ENCODE assay signal across 8 cellular contexts in the genomic region with DNA sequence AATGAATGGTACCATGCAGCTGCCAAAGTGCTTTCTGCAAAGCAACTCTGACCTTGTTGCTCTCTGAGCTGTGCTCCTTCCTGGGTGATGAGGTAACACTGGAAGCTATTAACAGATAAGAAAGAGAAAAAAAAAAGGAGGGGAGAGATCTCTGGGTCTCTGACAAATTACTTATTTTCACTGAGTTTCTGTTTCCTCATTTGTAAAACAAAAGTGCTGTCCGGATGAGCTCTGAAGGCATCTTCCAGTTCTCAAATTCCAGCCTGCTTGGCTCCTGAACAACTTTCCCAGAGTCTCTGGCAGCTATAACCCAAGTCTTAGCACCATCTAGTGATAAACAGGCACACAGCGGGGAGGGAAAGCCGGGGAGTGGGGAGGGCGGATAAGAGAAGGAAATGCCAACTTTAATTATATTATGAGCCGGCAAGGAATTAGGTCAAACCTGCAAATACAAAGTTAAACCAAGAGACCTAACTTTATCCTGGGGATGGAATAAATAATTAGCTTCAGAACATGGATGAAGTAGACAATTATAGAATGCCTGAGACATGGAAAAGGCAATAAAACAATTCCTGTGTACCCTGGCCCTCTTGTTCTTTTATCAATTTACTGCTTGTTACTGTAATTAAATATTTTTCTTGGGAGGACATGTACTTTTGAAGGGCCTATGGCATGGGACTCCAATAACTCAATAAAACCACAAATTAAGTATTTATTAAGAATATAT.
A peak's percentile ranks its signal among the peaks of the same experiment; 100 is the strongest.
DNase-seq lines count a peak whose midpoint lies in the region; ATAC-seq, FAIRE-seq and TF ChIP-seq lines count a peak whose summit lies in the region.

No MANE protein-coding gene starts in this region.

- no peak overlapping the region for H3K4me3 ChIP-seq in PC-3 (ENCODE audit: low read length)
- peak overlapping the region in 1 of 59 donors; percentile 22 for H3K4me3 ChIP-seq in dorsolateral prefrontal cortex
- no peak overlapping the region for H3K4me3 ChIP-seq in lung

- peak overlapping the region; percentile 64; the same call in 1 of the 2 replicates for H3K4me2 ChIP-seq in PC-3 (ENCODE audit: low read length)

- H3F3A ChIP-seq in PC-3 (ENCODE audit: low read length, unreplicated experiment): no peaks in the 10 kb centered on the region

- WGBS in lung, 2 donors: 4 to 5% methylated on average over 5 of the region's 5 CpGs

- CTCF ChIA-PET in PC-3 (lab: Charles Lee): interaction anchor here (0.6 to 1.1 kb wide), 6 partner anchors 26 to 217 kb away, joined by 3 to 9 read pairs (median 4); no protein-coding TSS in a partner anchor

- H3K79me2 ChIP-seq in PC-3 (ENCODE audit: low read length): no peaks in the 10 kb centered on the region

- no peaks in the 10 kb centered on the region for H4K20me1 ChIP-seq in PC-3 (ENCODE audit: low read length)

- H3K36me3 ChIP-seq in PC-3 (ENCODE audit: low read depth, low read length): no peaks in the 10 kb centered on the region
- H3K36me3 ChIP-seq in lung (ENCODE audit: control insufficient read depth in 2 of 2, insufficient read depth in 2 of 2, low read length in 2 of 2): no peaks in the 10 kb centered on the region

- no peaks in the 10 kb centered on the region for H3K27me3 ChIP-seq in PC-3 (ENCODE audit: low read length)
- H3K27me3 ChIP-seq in dorsolateral prefrontal cortex: peaks cover 0 to 3% (median 0%) of the 10 kb centered on the region in 45 donors
- H3K27me3 ChIP-seq in lung (ENCODE audit: control insufficient read depth, insufficient read depth): no peaks in the 10 kb centered on the region

- H3K9me3 ChIP-seq in PC-3 (ENCODE audit: low read length) (no peaks in the 10 kb centered on the region), lung (ENCODE audit: control insufficient read depth in 2 of 2, insufficient read depth in 1 of 2, low read length in 1 of 2) (no peaks in the 10 kb centered on the region)

- H3K27ac ChIP-seq in PC-3 (ENCODE audit: low read length): no peak overlapping the region
- no peak overlapping the region for H3K27ac ChIP-seq in dorsolateral prefrontal cortex
- no peak overlapping the region for H3K27ac ChIP-seq in lung (ENCODE audit: low read depth in 1 of 2, low read length in 1 of 2)

- no peaks in the 10 kb centered on the region for H3K9me2 ChIP-seq in PC-3 (replicated peaks; ENCODE audit: low read length)

- peak; percentile 87 for ATAC-seq in PC-3
- peak; percentile 88 for ATAC-seq in lung (ENCODE audit: insufficient read depth, low FRiP score)
- no peak for ATAC-seq in GM21381 (IDR thresholded peaks at IDR 0.05; ENCODE audit: unreplicated experiment)

- peak; percentile 27 for TF ChIP-seq CTCF in GM13977 (IDR thresholded peaks at IDR 0.05; ENCODE audit: extremely low read depth, insufficient read depth, missing control alignments)
- peak; percentile 77 for TF ChIP-seq CTCF in PC-3 (conservative IDR thresholded peaks at IDR 0.05; ENCODE audit: low read depth, low read length)
- peak in 54 of 56 donors; percentile 41 to 89 (median 72) for TF ChIP-seq CTCF in dorsolateral prefrontal cortex (IDR thresholded peaks at IDR 0.05 in 54 of 56, conservative IDR thresholded peaks at IDR 0.05 in 2 of 56; ENCODE audit: low read depth in 1 of 56, partially characterized antibody in 56 of 56)
- peak; percentile 51 for TF ChIP-seq CTCF in lung (IDR thresholded peaks at IDR 0.05; ENCODE audit: control extremely low read depth, extremely low read depth)

- intact Hi-C loops in PC-3 (cut with micrococcal nuclease) (loop anchor here (1.0 to 2.0 kb wide), 2 partner anchors 69 to 106 kb away; no protein-coding TSS in a partner anchor), dorsolateral prefrontal cortex (cut with DNase I) (loop anchor here (2.0 to 5.0 kb wide), 4 partner anchors 61 to 286 kb away; a partner anchor contains a TSS)

- in situ Hi-C loops in GM13977 (cut with MboI; ENCODE audit: low pct_unique_long_range_greater_than_20kb, low sequenced_read_pairs, unreplicated experiment): no loop called here

- POLR2A ChIA-PET in PC-3 (lab: Charles Lee; ENCODE audit: unreplicated experiment): interaction anchor here (0.5 to 0.7 kb wide), 2 partner anchors 45 to 55 kb away, joined by 19 to 21 read pairs; no protein-coding TSS in a partner anchor

- BruUV-seq in PC-3 (replicated peaks; lab: Mats Ljungman, UMichigan): no TSS peak

- H3K4me1 ChIP-seq in PC-3 (ENCODE audit: insufficient read depth, low read length) (peaks cover 22% of the 10 kb centered on the region), lung (ENCODE audit: control insufficient read depth in 2 of 2, insufficient read depth in 2 of 2, low read length in 2 of 2) (no peaks in the 10 kb centered on the region)

- H3K9ac ChIP-seq in PC-3 (ENCODE audit: low read length): no peak overlapping the region

- DNase-seq in A172 (ENCODE audit: low spot score): peak; percentile 80
- no peak for DNase-seq in GM13977 (ENCODE audit: low spot score)
- DNase-seq in PC-3: peak; percentile 71
- peak in 9 of 10 donors; percentile 24 to 74 (median 54) for DNase-seq in dorsolateral prefrontal cortex
- peak; percentile 68 for DNase-seq in lung (ENCODE audit: low spot score)
- DNase-seq in HuH-7 (ENCODE audit: low spot score): no peak
- no peak for DNase-seq in GM19239 (ENCODE audit: insufficient read length, low spot score)

- H2AFZ ChIP-seq in PC-3 (ENCODE audit: low read length): no peak overlapping the region

- FAIRE-seq in GM19239 (lab: Jason Lieb, UNC): no peak

Comparison
In these comparisons a context has a peak if more than half of its experiments do, and no peak if none do; other contexts are left out.
1. DNase-seq: peak in A172 (single experiment), PC-3 (single experiment), dorsolateral prefrontal cortex (9 of 10) and lung (single experiment); none in GM13977 (single experiment), HuH-7 (single experiment) and GM19239 (single experiment).
2. CTCF ChIP-seq: peak in every context shown above with its lines; median percentile 77 in PC-3; 72 in dorsolateral prefrontal cortex; 51 in lung; 27 in GM13977.